ENCODE assay signal across 9 cellular contexts in the genomic region with DNA sequence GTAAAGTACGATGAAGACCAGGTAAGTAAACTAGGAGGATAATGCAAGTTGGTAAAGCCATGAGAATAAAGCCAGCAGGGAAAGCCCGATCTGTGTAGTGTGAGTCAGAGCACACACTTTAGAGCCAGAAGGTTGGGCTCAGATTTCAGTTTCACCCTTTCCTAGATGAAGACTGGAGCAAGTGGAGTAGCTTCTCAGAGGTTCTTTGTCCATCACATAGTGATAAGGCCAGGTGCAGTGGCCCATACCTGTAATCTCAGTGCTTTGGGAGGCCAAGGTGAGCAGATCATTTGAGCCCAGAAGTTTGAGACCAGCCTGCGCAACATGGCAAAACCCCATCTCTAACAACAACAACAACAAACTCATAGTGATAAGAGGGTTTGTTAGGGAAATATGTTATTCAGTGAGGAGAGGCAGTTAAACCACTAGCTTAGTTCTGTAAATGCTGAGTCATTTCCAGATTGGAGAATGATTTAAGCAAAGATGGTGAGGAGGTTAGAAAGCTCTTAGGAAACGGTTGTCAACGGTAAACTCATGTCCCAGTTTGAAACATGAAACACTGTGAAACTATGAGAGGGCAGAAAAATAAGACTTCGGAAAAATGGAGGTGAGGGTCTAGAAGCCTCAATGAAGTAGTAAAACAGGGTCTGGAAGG. TPM values are rescaled to one million over a fixed set of nuclear protein-coding genes. Genes with fewer than 3 reads are reported as not detected.
DNase-seq lines count a peak whose midpoint lies in the region; ATAC-seq, FAIRE-seq and TF ChIP-seq lines count a peak whose summit lies in the region.
"Had no signal": no experiment of that assay in that cellular context is flagged by ENCODE, and none has a peak within 500 bp of the region (broad histone marks: within the 10 kb centered on the region; RNA-seq: fewer than 3 reads in every experiment).

No MANE protein-coding gene starts in this region.

- FAIRE-seq in HepG2 (lab: Jason Lieb, UNC) (no peak), small intestine (lab: Jason Lieb, UNC) (no peak)

- CTCF ChIA-PET in HepG2 (lab: Yijun Ruan, JAX; ENCODE audit: low intra/inter-chr PET ratio, low total read pairs) = no interaction called here

- H3K36me3 ChIP-seq in HepG2 (replicated peaks in 1 of 2; ENCODE audit: control insufficient read depth in 1 of 2, insufficient read depth in 2 of 2, low read length in 2 of 2) = no peaks in the 10 kb centered on the region
- no peaks in the 10 kb centered on the region for H3K36me3 ChIP-seq in right lobe of liver
- no peaks in the 10 kb centered on the region for H3K36me3 ChIP-seq in small intestine (ENCODE audit: control insufficient read depth in 2 of 2, insufficient read depth in 2 of 2, low read length in 2 of 2)
- H3K36me3 ChIP-seq in vagina = no peaks in the 10 kb centered on the region
- H3K36me3 ChIP-seq: cardiac muscle cell had no signal

- no peak overlapping the region for H2AFZ ChIP-seq in HepG2 (ENCODE audit: low read length)

- TF ChIP-seq POLR2A in HepG2 (IDR thresholded peaks at IDR 0.05; ENCODE audit: insufficient read depth in 1 of 2, low read depth in 2 of 2, low read length in 2 of 2) (no peak), right lobe of liver (IDR thresholded peaks at IDR 0.05) (no peak), vagina (IDR thresholded peaks at IDR 0.05) (no peak)

- no peak for TF ChIP-seq CTCF in HepG2 (CRISPR knock-in tag; IDR thresholded peaks at IDR 0.05)
- TF ChIP-seq CTCF in right lobe of liver (IDR thresholded peaks at IDR 0.05) = no peak
- no peak for TF ChIP-seq CTCF in epithelial cell of esophagus (IDR thresholded peaks at IDR 0.05; ENCODE audit: insufficient read depth, low read depth, low read length, missing control alignments)
- TF ChIP-seq CTCF in vagina (IDR thresholded peaks at IDR 0.05) = no peak

- ATAC-seq in HepG2 = peak; percentile 39; the same call in 2 of the 3 replicates
- ATAC-seq in right lobe of liver = no peak
- peak; percentile 88 for ATAC-seq in HG02852 (IDR thresholded peaks at IDR 0.05; ENCODE audit: unreplicated experiment)

- H3K27ac ChIP-seq in HepG2 (ENCODE audit: extremely low read length, insufficient read depth, low read length) = no peak overlapping the region
- no peak overlapping the region for H3K27ac ChIP-seq in right lobe of liver
- H3K27ac ChIP-seq in small intestine (ENCODE audit: low read depth in 1 of 2, low read length in 1 of 2) = no peak overlapping the region
- no peak overlapping the region for H3K27ac ChIP-seq in substantia nigra (ENCODE audit: low read depth, low read length, poor library complexity, severe bottlenecking)
- no peak overlapping the region for H3K27ac ChIP-seq in vagina
- H3K27ac ChIP-seq: cardiac muscle cell had no signal

- no peaks in the 10 kb centered on the region for H3K79me2 ChIP-seq in HepG2 (ENCODE audit: insufficient read depth, low read length)

- no peak overlapping the region for H3K9ac ChIP-seq in HepG2 (ENCODE audit: insufficient read depth, low read depth, low read length)

- BruUV-seq in HepG2 (replicated peaks; lab: Mats Ljungman, UMichigan) = no TSS peak

- intact Hi-C loops in HepG2 (cut with micrococcal nuclease; ENCODE audit: unreplicated experiment) = no loop called here
- intact Hi-C loops in right lobe of liver (cut with DNase I) = no loop called here
- intact Hi-C loops in vagina (cut with DNase I) = no loop called here

- in situ Hi-C loops in HepG2 (cut with HindIII; ENCODE audit: extremely low pct_ligation_motif_present, low pct_unique_long_range_greater_than_20kb) = loop anchor here (25.0 kb wide), 1 partner anchor 385 kb away; no protein-coding TSS in a partner anchor

- H3K4me3 ChIP-seq in HepG2 (replicated peaks in 1 of 3; ENCODE audit: insufficient read depth in 1 of 3, low read depth in 2 of 3, low read length in 3 of 3) (no peak overlapping the region), right lobe of liver (no peak overlapping the region), epithelial cell of esophagus (ENCODE audit: low read length) (no peak overlapping the region), small intestine (ENCODE audit: low read depth in 1 of 2, low read length in 2 of 2) (no peak overlapping the region), vagina (no peak overlapping the region)
- H3K4me3 ChIP-seq: cardiac muscle cell had no signal

- no peaks in the 10 kb centered on the region for H3K4me1 ChIP-seq in HepG2 (ENCODE audit: insufficient read depth, low read length)
- no peaks in the 10 kb centered on the region for H3K4me1 ChIP-seq in right lobe of liver
- H3K4me1 ChIP-seq in small intestine (ENCODE audit: control insufficient read depth in 2 of 2, insufficient read depth in 1 of 2, low read depth in 1 of 2, low read length in 1 of 2) = no peaks in the 10 kb centered on the region
- H3K4me1 ChIP-seq in vagina = no peaks in the 10 kb centered on the region

- POLR2A ChIA-PET in HepG2 (lab: Yijun Ruan, JAX) = no interaction called here

- TF ChIP-seq EP300 in HepG2 (IDR thresholded peaks at IDR 0.05; ENCODE audit: low read depth in 2 of 2, low read length in 2 of 2) (no peak), HepG2 (CRISPR knock-in tag; IDR thresholded peaks at IDR 0.05; ENCODE audit: borderline replicate concordance) (no peak)

- TF ChIP-seq RAD21 in HepG2 (CRISPR knock-in tag; IDR thresholded peaks at IDR 0.05) = no peak

- H3K4me2 ChIP-seq in HepG2 (ENCODE audit: low read depth, low read length) = no peak overlapping the region

- 24% methylated on average over 6 of the region's 6 CpGs for WGBS in HepG2 (ENCODE audit: low lambda C conversion rate)
- WGBS in right lobe of liver (ENCODE audit: insufficient coverage, low coverage, low lambda C conversion rate, missing lambda C conversion rate) = 69% methylated on average over 5 of the region's 6 CpGs
- 55 to 72% (median 64%) methylated on average over 6 of the region's 6 CpGs for WGBS in small intestine, 3 donors

- DNase-seq in HepG2 (ENCODE audit: low spot score) (no peak), right lobe of liver (no peak), NCI-H69 (lab: John Stamatoyannopoulos, UW) (peak; percentile 11), epithelial cell of esophagus (ENCODE audit: low read depth) (peak; percentile 67), small intestine (no peak), substantia nigra (lab: John Stamatoyannopoulos, UW) (no peak), vagina (ENCODE audit: extremely low spot score in 2 of 2) (no peak)

- H3K9me3 ChIP-seq in HepG2 (ENCODE audit: low read length) = no peaks in the 10 kb centered on the region
- H3K9me3 ChIP-seq in right lobe of liver = no peaks in the 10 kb centered on the region
- H3K9me3 ChIP-seq in small intestine (ENCODE audit: control insufficient read depth, low read depth) = no peaks in the 10 kb centered on the region
- H3K9me3 ChIP-seq in vagina = no peaks in the 10 kb centered on the region

- H4K20me1 ChIP-seq in HepG2 (ENCODE audit: insufficient read depth, low read length) = no peaks in the 10 kb centered on the region

- H3K27me3 ChIP-seq in HepG2 (ENCODE audit: control insufficient read depth in 1 of 2, insufficient read depth in 2 of 2, low read length in 2 of 2) (peaks cover 0 to 5% of the 10 kb centered on the region in 2 experiments; a peak in 1 of 5 replicates), right lobe of liver (no peaks in the 10 kb centered on the region), small intestine (ENCODE audit: control insufficient read depth in 2 of 2, insufficient read depth in 2 of 2, low read length in 2 of 2) (no peaks in the 10 kb centered on the region), vagina (no peaks in the 10 kb centered on the region)
- H3K27me3 ChIP-seq: cardiac muscle cell had no signal

TF ChIP-seq in HepG2, 621 proteins besides CTCF, POLR2A, EP300 and RAD21 (continues in another document):
- TF ChIP-seq SOX13 (IDR thresholded peaks at IDR 0.05) = no peak
- no peak for TF ChIP-seq SOX13 (CRISPR knock-in tag; conservative IDR thresholded peaks at IDR 0.05 in 1 of 2, IDR thresholded peaks at IDR 0.05 in 1 of 2)
- no peak for TF ChIP-seq MYPOP (CRISPR knock-in tag; IDR thresholded peaks at IDR 0.05)
- no peak for TF ChIP-seq HNRNPLL (IDR thresholded peaks at IDR 0.05; ENCODE audit: low read depth, low read length, poor library complexity, severe bottlenecking)
- TF ChIP-seq CHD4 (IDR thresholded peaks at IDR 0.05; ENCODE audit: borderline replicate concordance, low read length) = no peak

RNA-seq across cellular contexts. Expression of gene IL12A, which starts 39.0 kb away (rescaled TPM):
- total RNA-seq in HepG2 (2016; rRNA removed; fragmentation: Illumina TruSeq; extraction: Trizol) (0.74 and 1.1 TPM in 2 replicates), right lobe of liver (under 1 TPM in 1 of 6 experiments, not detected in 5; 0.55 TPM), vagina (6.6 TPM)
- 0.71 and 1.0 TPM in 2 replicates for total RNA-seq in HepG2 (2016; cell fraction: cytosol; rRNA removed; fragmentation: Illumina TruSeq; extraction: Trizol; ENCODE audit: low read depth)
- 0.59 and 1.3 TPM in 2 replicates for total RNA-seq in HepG2 (2016; cell fraction: insoluble cytoplasmic fraction; rRNA removed; fragmentation: Illumina TruSeq; extraction: Trizol)
- 0.96 and 1.2 TPM in 2 replicates for total RNA-seq in HepG2 (2016; cell fraction: membrane; rRNA removed; fragmentation: Illumina TruSeq; extraction: Trizol)
- total RNA-seq in HepG2 (2016; cell fraction: nucleus; rRNA removed; fragmentation: Illumina TruSeq; extraction: Trizol) = 2.4 and 3.8 TPM in 2 replicates
- polyA plus RNA-seq in HepG2 (2011; rRNA removed) (0.36 and 0.61 TPM in 2 replicates), small intestine (under 1 TPM in 1 of 3 donors, not detected in 2; 0.46 TPM)
- 0.23 and 0.31 TPM in 2 replicates for polyA plus RNA-seq in HepG2 (2011; cell fraction: cytosol; rRNA removed)
- 4.4 and 4.6 TPM in 2 replicates for polyA plus RNA-seq in HepG2 (2011; cell fraction: nucleus; rRNA removed)
- polyA plus RNA-seq in HepG2 (2012) = 0.12 and 1.1 TPM in 2 replicates
- polyA plus RNA-seq in HepG2 (2016; cell fraction: cytosol; fragmentation: Illumina TruSeq; extraction: Trizol; ENCODE audit: low read depth) = 0.58 and 0.89 TPM in 2 replicates
- 0.66 and 1.2 TPM in 2 replicates for polyA plus RNA-seq in HepG2 (2016; cell fraction: insoluble cytoplasmic fraction; fragmentation: Illumina TruSeq; extraction: Trizol; ENCODE audit: low read depth)
- polyA plus RNA-seq in HepG2 (2016; cell fraction: membrane; fragmentation: Illumina TruSeq; extraction: Trizol; ENCODE audit: low read depth) = 0.50 and 0.89 TPM in 2 replicates
- 4.9 and 6.1 TPM in 2 replicates for polyA plus RNA-seq in HepG2 (2016; cell fraction: nucleus; fragmentation: Illumina TruSeq; extraction: Trizol; ENCODE audit: insufficient read depth, low read depth)
- not detected in 2 replicates for polyA minus RNA-seq in HepG2 (2011; rRNA and poly(A)+ RNA removed; ENCODE audit: low replicate concordance)
- polyA minus RNA-seq in HepG2 (2011; cell fraction: cytosol; rRNA and poly(A)+ RNA removed) = not detected in 2 replicates
- 0.52 and 0.75 TPM in 2 replicates for polyA minus RNA-seq in HepG2 (2011; cell fraction: nucleus; rRNA and poly(A)+ RNA removed)
- polyA plus RNA-seq: cardiac muscle cell had no signal

Comparison
In these comparisons a context has a peak if more than half of its experiments do, and no peak if none do; other contexts are left out.
1. ATAC-seq: peak in HepG2 (single experiment) and HG02852 (single experiment); none in right lobe of liver (0 of 4).
2. DNase-seq: peak in NCI-H69 (single experiment) and epithelial cell of esophagus (single experiment); none in HepG2 (single experiment), right lobe of liver (0 of 3), small intestine (single experiment), substantia nigra (0 of 49) and vagina (0 of 2).